1 cellular context compared by ENCODE assay signal in genomic region chrX:148288451-148288850, GRCh38.
TF ChIP-seq lines count a peak whose summit lies in the region.

No MANE protein-coding gene starts in this region.

TF ChIP-seq in GM23338, 12 proteins besides CTCF, POLR2A, EP300 and RAD21 (continued from another document):
- TF ChIP-seq, protein P1, sequence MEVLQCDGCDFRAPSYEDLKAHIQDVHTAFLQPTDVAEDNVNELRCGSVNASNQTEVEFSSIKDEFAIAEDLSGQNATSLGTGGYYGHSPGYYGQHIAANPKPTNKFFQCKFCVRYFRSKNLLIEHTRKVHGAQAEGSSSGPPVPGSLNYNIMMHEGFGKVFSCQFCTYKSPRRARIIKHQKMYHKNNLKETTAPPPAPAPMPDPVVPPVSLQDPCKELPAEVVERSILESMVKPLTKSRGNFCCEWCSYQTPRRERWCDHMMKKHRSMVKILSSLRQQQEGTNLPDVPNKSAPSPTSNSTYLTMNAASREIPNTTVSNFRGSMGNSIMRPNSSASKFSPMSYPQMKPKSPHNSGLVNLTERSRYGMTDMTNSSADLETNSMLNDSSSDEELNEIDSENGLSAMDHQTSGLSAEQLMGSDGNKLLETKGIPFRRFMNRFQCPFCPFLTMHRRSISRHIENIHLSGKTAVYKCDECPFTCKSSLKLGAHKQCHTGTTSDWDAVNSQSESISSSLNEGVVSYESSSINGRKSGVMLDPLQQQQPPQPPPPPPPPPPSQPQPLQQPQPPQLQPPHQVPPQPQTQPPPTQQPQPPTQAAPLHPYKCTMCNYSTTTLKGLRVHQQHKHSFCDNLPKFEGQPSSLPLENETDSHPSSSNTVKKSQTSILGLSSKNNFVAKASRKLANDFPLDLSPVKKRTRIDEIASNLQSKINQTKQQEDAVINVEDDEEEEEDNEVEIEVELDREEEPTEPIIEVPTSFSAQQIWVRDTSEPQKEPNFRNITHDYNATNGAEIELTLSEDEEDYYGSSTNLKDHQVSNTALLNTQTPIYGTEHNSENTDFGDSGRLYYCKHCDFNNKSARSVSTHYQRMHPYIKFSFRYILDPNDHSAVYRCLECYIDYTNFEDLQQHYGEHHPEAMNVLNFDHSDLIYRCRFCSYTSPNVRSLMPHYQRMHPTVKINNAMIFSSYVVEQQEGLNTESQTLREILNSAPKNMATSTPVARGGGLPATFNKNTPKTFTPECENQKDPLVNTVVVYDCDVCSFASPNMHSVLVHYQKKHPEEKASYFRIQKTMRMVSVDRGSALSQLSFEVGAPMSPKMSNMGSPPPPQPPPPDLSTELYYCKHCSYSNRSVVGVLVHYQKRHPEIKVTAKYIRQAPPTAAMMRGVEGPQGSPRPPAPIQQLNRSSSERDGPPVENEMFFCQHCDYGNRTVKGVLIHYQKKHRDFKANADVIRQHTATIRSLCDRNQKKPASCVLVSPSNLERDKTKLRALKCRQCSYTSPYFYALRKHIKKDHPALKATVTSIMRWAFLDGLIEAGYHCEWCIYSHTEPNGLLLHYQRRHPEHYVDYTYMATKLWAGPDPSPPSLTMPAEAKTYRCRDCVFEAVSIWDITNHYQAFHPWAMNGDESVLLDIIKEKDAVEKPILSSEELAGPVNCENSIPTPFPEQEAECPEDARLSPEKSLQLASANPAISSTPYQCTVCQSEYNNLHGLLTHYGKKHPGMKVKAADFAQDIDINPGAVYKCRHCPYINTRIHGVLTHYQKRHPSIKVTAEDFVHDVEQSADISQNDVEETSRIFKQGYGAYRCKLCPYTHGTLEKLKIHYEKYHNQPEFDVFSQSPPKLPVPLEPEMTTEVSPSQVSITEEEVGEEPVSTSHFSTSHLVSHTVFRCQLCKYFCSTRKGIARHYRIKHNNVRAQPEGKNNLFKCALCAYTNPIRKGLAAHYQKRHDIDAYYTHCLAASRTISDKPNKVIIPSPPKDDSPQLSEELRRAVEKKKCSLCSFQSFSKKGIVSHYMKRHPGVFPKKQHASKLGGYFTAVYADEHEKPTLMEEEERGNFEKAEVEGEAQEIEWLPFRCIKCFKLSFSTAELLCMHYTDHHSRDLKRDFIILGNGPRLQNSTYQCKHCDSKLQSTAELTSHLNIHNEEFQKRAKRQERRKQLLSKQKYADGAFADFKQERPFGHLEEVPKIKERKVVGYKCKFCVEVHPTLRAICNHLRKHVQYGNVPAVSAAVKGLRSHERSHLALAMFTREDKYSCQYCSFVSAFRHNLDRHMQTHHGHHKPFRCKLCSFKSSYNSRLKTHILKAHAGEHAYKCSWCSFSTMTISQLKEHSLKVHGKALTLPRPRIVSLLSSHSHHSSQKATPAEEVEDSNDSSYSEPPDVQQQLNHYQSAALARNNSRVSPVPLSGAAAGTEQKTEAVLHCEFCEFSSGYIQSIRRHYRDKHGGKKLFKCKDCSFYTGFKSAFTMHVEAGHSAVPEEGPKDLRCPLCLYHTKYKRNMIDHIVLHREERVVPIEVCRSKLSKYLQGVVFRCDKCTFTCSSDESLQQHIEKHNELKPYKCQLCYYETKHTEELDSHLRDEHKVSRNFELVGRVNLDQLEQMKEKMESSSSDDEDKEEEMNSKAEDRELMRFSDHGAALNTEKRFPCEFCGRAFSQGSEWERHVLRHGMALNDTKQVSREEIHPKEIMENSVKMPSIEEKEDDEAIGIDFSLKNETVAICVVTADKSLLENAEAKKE (CRISPR knock-in tag; IDR thresholded peaks at IDR 0.05): no peak
- TF ChIP-seq CREB1 (CRISPR knock-in tag; IDR thresholded peaks at IDR 0.05; ENCODE audit: low read depth): no peak
